Comparison of ENCODE assay signal across 2 cellular contexts in genomic region chr14:36584167-36584811, GRCh38.
TF ChIP-seq lines count a peak whose summit lies in the region.

No MANE protein-coding gene starts in this region.

TF ChIP-seq in GM23338, 12 proteins besides CTCF, POLR2A, EP300 and RAD21:
- TF ChIP-seq ZNF331 (CRISPR knock-in tag; IDR thresholded peaks at IDR 0.05; ENCODE audit: low read depth) (no peak), EZH2 (IDR thresholded peaks at IDR 0.05; ENCODE audit: low read depth, unreplicated experiment) (peak; percentile 65), EZH2phosphoT487 (IDR thresholded peaks at IDR 0.05; ENCODE audit: unreplicated experiment) (peak; percentile 7)

TF ChIP-seq in H1, 55 proteins besides CTCF, POLR2A, EP300 and RAD21:
- TF ChIP-seq SRF (IDR thresholded peaks at IDR 0.05; ENCODE audit: low read depth, low read length) (no peak), RNF2 (IDR thresholded peaks at IDR 0.05; ENCODE audit: borderline replicate concordance, low read depth, low read length, missing control alignments, poor library complexity, severe bottlenecking) (peak; percentile 49), EZH2 (IDR thresholded peaks at IDR 0.05; ENCODE audit: low read depth, low read length, severe bottlenecking) (peak; percentile 68), SUZ12 (IDR thresholded peaks at IDR 0.05; ENCODE audit: low read length) (peak; percentile 5), CBX8 (IDR thresholded peaks at IDR 0.05; ENCODE audit: borderline replicate concordance, low read depth, low read length) (peak; percentile 64; the same call in 1 of the 2 replicates), CBX5 (IDR thresholded peaks at IDR 0.05; ENCODE audit: low read depth, low read length) (no peak)
